Comparison of ENCODE assay signal across 9 cellular contexts in genomic region chr12:67271976-67272375, GRCh38. TPM values are rescaled to one million over a fixed set of nuclear protein-coding genes. Genes with fewer than 3 reads are reported as not detected.
DNase-seq lines count a peak whose midpoint lies in the region; ATAC-seq and TF ChIP-seq lines count a peak whose summit lies in the region.
"Had no signal": no experiment of that assay in that cellular context is flagged by ENCODE, and none has a peak within 500 bp of the region (broad histone marks: within the 10 kb centered on the region; RNA-seq: fewer than 3 reads in every experiment).

No MANE protein-coding gene starts in this region.

- H3K27ac ChIP-seq in VCaP (peak overlapping the region; percentile 97), gastroesophageal sphincter (peak overlapping the region in 3 of 4 donors; percentile 28 to 100 (median 95))

- H3K9me3 ChIP-seq in gastroesophageal sphincter: no peaks in the 10 kb centered on the region

- TF ChIP-seq POLR2A in gastroesophageal sphincter (IDR thresholded peaks at IDR 0.05) (no peak), erythroblast (IDR thresholded peaks at IDR 0.05; ENCODE audit: low read length) (no peak)

- peaks cover 15 to 79% (median 28%) of the 10 kb centered on the region in 3 donors for H3K4me1 ChIP-seq in gastroesophageal sphincter

- no peak overlapping the region for H3K4me3 ChIP-seq in gastroesophageal sphincter

- POLR2A ChIA-PET in HEK293T (lab: Yijun Ruan, JAX): no interaction called here

- H3K27me3 Mint-ChIP-seq in stimulated activated naive CD8-positive, alpha-beta T cell treated with anti-CD3 and anti-CD28 coated beads, Interleukin-15, Interleukin-2, amounts not matched to agents 100 ng/mL and 50 ng/mL, for 24 hours: no peaks in the 10 kb centered on the region

- H3K9me3 Mint-ChIP-seq in stimulated activated naive CD8-positive, alpha-beta T cell treated with anti-CD3 and anti-CD28 coated beads, Interleukin-15, Interleukin-2, amounts not matched to agents 100 ng/mL and 50 ng/mL, for 24 hours: no peaks in the 10 kb centered on the region

- CTCF ChIA-PET in HEK293T (lab: Yijun Ruan, JAX): interaction anchor here (0.5 kb wide), 1 partner anchor 85 kb away, joined by 3 read pairs; no protein-coding TSS in a partner anchor

- DNase-seq in stimulated activated naive CD8-positive, alpha-beta T cell treated with anti-CD3 and anti-CD28 coated beads, Interleukin-15, Interleukin-2, amounts not matched to agents 100 U/mL and 50 U/mL, for 24 hours: no peak
- DNase-seq in HEK293T (ENCODE audit: extremely low spot score) (no peak), erythroblast (lab: John Stamatoyannopoulos, UW) (no peak), NCI-H146 treated with DMSO at 0.1 percent for 48 hours (lab: John Stamatoyannopoulos, UW; ENCODE audit: unreplicated experiment) (no peak), occipital lobe (lab: John Stamatoyannopoulos, UW) (no peak)
- DNase-seq: NCI-H774 had no signal

- TF ChIP-seq CTCF in VCaP (conservative IDR thresholded peaks at IDR 0.05) (no peak), gastroesophageal sphincter (IDR thresholded peaks at IDR 0.05) (no peak)

- H3K4me3 Mint-ChIP-seq in stimulated activated naive CD8-positive, alpha-beta T cell treated with anti-CD3 and anti-CD28 coated beads, Interleukin-15, Interleukin-2, amounts not matched to agents 100 ng/mL and 50 ng/mL, for 24 hours: peak overlapping the region; percentile 92

- no peaks in the 10 kb centered on the region for H3K27me3 ChIP-seq in gastroesophageal sphincter

- no peak overlapping the region for H3K27ac Mint-ChIP-seq in stimulated activated naive CD8-positive, alpha-beta T cell treated with anti-CD3 and anti-CD28 coated beads, Interleukin-15, Interleukin-2, amounts not matched to agents 100 ng/mL and 50 ng/mL, for 24 hours

- WGBS in gastroesophageal sphincter (ENCODE audit: low coverage in 1 of 2), 2 donors: 14 to 29% methylated on average over 1 of the region's 1 CpG

- no peak for TF ChIP-seq EP300 in gastroesophageal sphincter (IDR thresholded peaks at IDR 0.05)

- no peaks in the 10 kb centered on the region for H3K36me3 ChIP-seq in gastroesophageal sphincter

- ATAC-seq in stimulated activated naive CD8-positive, alpha-beta T cell treated with anti-CD3 and anti-CD28 coated beads, Interleukin-15, Interleukin-2, amounts not matched to agents 100 U/mL and 50 U/mL, for 24 hours: no peak
- no peak for ATAC-seq in gastroesophageal sphincter

- peaks cover 81% of the 10 kb centered on the region for H3K4me1 Mint-ChIP-seq in stimulated activated naive CD8-positive, alpha-beta T cell treated with anti-CD3 and anti-CD28 coated beads, Interleukin-15, Interleukin-2, amounts not matched to agents 100 ng/mL and 50 ng/mL, for 24 hours (ENCODE audit: low read depth)

- peaks cover 50% of the 10 kb centered on the region for H3K36me3 Mint-ChIP-seq in stimulated activated naive CD8-positive, alpha-beta T cell treated with anti-CD3 and anti-CD28 coated beads, Interleukin-15, Interleukin-2, amounts not matched to agents 100 ng/mL and 50 ng/mL, for 24 hours (ENCODE audit: low read depth)

TF ChIP-seq in HEK293T, 16 proteins besides CTCF, POLR2A, EP300 and RAD21:
- TF ChIP-seq L3MBTL2 (conservative IDR thresholded peaks at IDR 0.05): no peak

RNA-seq across cellular contexts. Expression of gene CAND1, which starts 2.8 kb away (rescaled TPM):
- 10 to 100 TPM; 68.7 to 98.5 (median 77.8) TPM for total RNA-seq in gastroesophageal sphincter
- 355 TPM for total RNA-seq in occipital lobe
